9 cellular contexts compared by ENCODE assay signal in genomic region chr1:154609398-154610380, GRCh38. TPM values are rescaled to one million over a fixed set of nuclear protein-coding genes. Genes with fewer than 3 reads are reported as not detected.
A peak's percentile ranks its signal among the peaks of the same experiment; 100 is the strongest.
DNase-seq lines count a peak whose midpoint lies in the region; ATAC-seq, FAIRE-seq and TF ChIP-seq lines count a peak whose summit lies in the region.
"Had no signal": no experiment of that assay in that cellular context is flagged by ENCODE, and none has a peak within 500 bp of the region (broad histone marks: within the 10 kb centered on the region; RNA-seq: fewer than 3 reads in every experiment).

No MANE protein-coding gene starts in this region.

- DNase-seq in NCI-H774 (lab: John Stamatoyannopoulos, UW) (peak; percentile 26), keratinocyte (ENCODE audit: low read depth, low spot score) (peak; percentile 15), DMS114 treated with DMSO at 0.1 percent for 48 hours (lab: John Stamatoyannopoulos, UW; ENCODE audit: unreplicated experiment) (no peak)
- peak; percentile 41 for DNase-seq in activated effector memory CD4-positive, alpha-beta T cell treated with Interleukin-2 at 50 U/mL for 16 hours
- no peak for DNase-seq in stimulated activated naive B cell treated with anti-CD40 and anti-IgM and Interleukin-4, amounts not matched to agents 10 μg/mL and 1 μg/mL and 100 μg/mL, for 72 hours

- H3K4me2 ChIP-seq in keratinocyte (ENCODE audit: control insufficient read depth, extremely low read depth, insufficient read depth, low read depth, low read length), result peak overlapping the region; percentile 88

- no peaks in the 10 kb centered on the region for H3K27me3 ChIP-seq in keratinocyte (ENCODE audit: control insufficient read depth, extremely low read depth, insufficient read depth, low read length)
- H3K27me3 ChIP-seq: SJCRH30 had no signal

- peak overlapping the region; percentile 90; the same call in 1 of the 2 replicates for H3K4me3 ChIP-seq in GM08714 (ENCODE audit: low read length)
- no peak overlapping the region for H3K4me3 ChIP-seq in keratinocyte (ENCODE audit: control insufficient read depth in 2 of 3, extremely low read depth in 1 of 3, insufficient read depth in 2 of 3, low read depth in 1 of 3, low read length in 3 of 3)

- no peak for TF ChIP-seq CTCF in keratinocyte (optimal IDR thresholded peaks at IDR 0.05 in 1 of 3, IDR thresholded peaks at IDR 0.05 in 1 of 3, conservative IDR thresholded peaks at IDR 0.05 in 1 of 3; ENCODE audit: extremely low read depth in 1 of 3, insufficient read depth in 2 of 3, low read length in 3 of 3)

- H3K9me1 ChIP-seq in keratinocyte (ENCODE audit: control insufficient read depth, extremely low read depth, insufficient read depth, low read length), result no peaks in the 10 kb centered on the region

- peak overlapping the region; percentile 94 for H3K27ac ChIP-seq in keratinocyte (ENCODE audit: control insufficient read depth, insufficient read depth, low read length)

- H3K36me3 ChIP-seq in keratinocyte (ENCODE audit: control insufficient read depth in 2 of 2, extremely low read depth in 1 of 2, insufficient read depth in 2 of 2, low read length in 2 of 2), result peaks cover 2 to 8% of the 10 kb centered on the region in 2 experiments

- peaks cover 5 to 8% of the 10 kb centered on the region in 2 donors for H3K36me3 Mint-ChIP-seq in stimulated activated naive B cell treated with anti-CD40 and anti-IgM and Interleukin-4, amounts not matched to agents 10 μg/mL and 1 μg/mL and 100 μg/mL, for 72 hours

- no peaks in the 10 kb centered on the region for H3K9me3 ChIP-seq in keratinocyte (ENCODE audit: control insufficient read depth, low read depth, low read length)
- H3K9me3 ChIP-seq: SJCRH30 had no signal

- H3K9ac ChIP-seq in keratinocyte (ENCODE audit: control insufficient read depth, extremely low read depth, insufficient read depth, low read length), result no peak overlapping the region

- peaks cover 22% of the 10 kb centered on the region for H3K4me1 ChIP-seq in keratinocyte (ENCODE audit: control insufficient read depth, extremely low read depth, insufficient read depth, low read length)

- H3K9me3 Mint-ChIP-seq in stimulated activated naive B cell treated with anti-CD40 and anti-IgM and Interleukin-4, amounts not matched to agents 10 μg/mL and 1 μg/mL and 100 μg/mL, for 72 hours, result no peaks in the 10 kb centered on the region

- H3K27ac Mint-ChIP-seq in stimulated activated naive B cell treated with anti-CD40 and anti-IgM and Interleukin-4, amounts not matched to agents 10 μg/mL and 1 μg/mL and 100 μg/mL, for 72 hours, result peak overlapping the region; percentile 94

- no peak overlapping the region for H2AFZ ChIP-seq in keratinocyte (ENCODE audit: control insufficient read depth, low read length)

- dilution Hi-C loops in keratinocyte (cut with MboI; ENCODE audit: extremely low pct_ligation_motif_present, low sequenced_read_pairs), result no loop called here

- ATAC-seq in stimulated activated naive B cell treated with anti-CD40 and anti-IgM and Interleukin-4, amounts not matched to agents 10 μg/mL and 1 μg/mL and 100 μg/mL, for 72 hours (replicated peaks), result peak in 1 of 2 donors; percentile 3
- ATAC-seq in HG03025 (IDR thresholded peaks at IDR 0.05; ENCODE audit: low FRiP score, unreplicated experiment), result no peak
- ATAC-seq in GM18511 (IDR thresholded peaks at IDR 0.05; ENCODE audit: unreplicated experiment), result no peak

- H3K4me1 Mint-ChIP-seq in stimulated activated naive B cell treated with anti-CD40 and anti-IgM and Interleukin-4, amounts not matched to agents 10 μg/mL and 1 μg/mL and 100 μg/mL, for 72 hours, result peaks cover 40 to 68% of the 10 kb centered on the region in 2 donors

- peak overlapping the region; percentile 89 to 91 for H3K4me3 Mint-ChIP-seq in stimulated activated naive B cell treated with anti-CD40 and anti-IgM and Interleukin-4, amounts not matched to agents 10 μg/mL and 1 μg/mL and 100 μg/mL, for 72 hours

- H3K79me2 ChIP-seq in keratinocyte (ENCODE audit: control insufficient read depth, insufficient read depth, low read length), result peaks cover 79% of the 10 kb centered on the region

- H4K20me1 ChIP-seq in keratinocyte (ENCODE audit: control insufficient read depth, extremely low read depth, insufficient read depth, low read length), result no peaks in the 10 kb centered on the region

- FAIRE-seq in keratinocyte (lab: Jason Lieb, UNC), result no peak

- no peaks in the 10 kb centered on the region for H3K27me3 Mint-ChIP-seq in stimulated activated naive B cell treated with anti-CD40 and anti-IgM and Interleukin-4, amounts not matched to agents 10 μg/mL and 1 μg/mL and 100 μg/mL, for 72 hours

RNA-seq across cellular contexts. Expression of gene ADAR, which starts 1.7 kb away (rescaled TPM):
- 137 to 174 TPM (median 148 TPM) in 3 replicates for polyA plus RNA-seq in keratinocyte
- 21.6 TPM for polyA plus RNA-seq in keratinocyte (2011; ENCODE audit: low read depth)
- 95.4 and 154 TPM in 2 replicates for polyA plus RNA-seq in keratinocyte (2011; cell fraction: cytosol; rRNA removed)
- 198 and 206 TPM in 2 replicates for polyA plus RNA-seq in keratinocyte (2011; cell fraction: nucleus; rRNA removed)
- 30.3 and 99.9 TPM in 2 replicates for polyA plus RNA-seq in keratinocyte (2012; ENCODE audit: low replicate concordance)
- polyA minus RNA-seq in keratinocyte, result 204 to 283 TPM (median 274 TPM) in 3 replicates
- polyA minus RNA-seq in keratinocyte (2011; cell fraction: cytosol; rRNA and poly(A)+ RNA removed), result 106 TPM
- 160 and 234 TPM in 2 replicates for polyA minus RNA-seq in keratinocyte (2011; cell fraction: nucleus; rRNA and poly(A)+ RNA removed)

RNA-seq across cellular contexts. Expression of gene CHRNB2, which starts 42.1 kb away (rescaled TPM):
- 0.06 to 0.09 TPM (median 0.08 TPM) in 3 replicates for polyA plus RNA-seq in keratinocyte
- not detected for polyA plus RNA-seq in keratinocyte (2011; ENCODE audit: low read depth)
- polyA plus RNA-seq in keratinocyte (2011; cell fraction: cytosol; rRNA removed), result 0.04 and 0.08 TPM in 2 replicates
- 0.23 and 0.28 TPM in 2 replicates for polyA plus RNA-seq in keratinocyte (2011; cell fraction: nucleus; rRNA removed)
- polyA plus RNA-seq in keratinocyte (2012; ENCODE audit: low replicate concordance), result 0.03 and 0.09 TPM in 2 replicates
- polyA minus RNA-seq in keratinocyte, result 0.45 to 0.59 TPM in 2 of 3 replicates, not detected in the other
- not detected for polyA minus RNA-seq in keratinocyte (2011; cell fraction: cytosol; rRNA and poly(A)+ RNA removed)
- 0.23 TPM in 1 of 2 replicates, not detected in the other for polyA minus RNA-seq in keratinocyte (2011; cell fraction: nucleus; rRNA and poly(A)+ RNA removed)

RNA-seq across cellular contexts. Expression of gene UBE2Q1, which starts 51.2 kb away (rescaled TPM):
- polyA plus RNA-seq in keratinocyte, result 13.0 to 17.6 TPM (median 17.2 TPM) in 3 replicates
- polyA plus RNA-seq in keratinocyte (2011; ENCODE audit: low read depth), result 85.7 TPM
- 17.2 and 19.0 TPM in 2 replicates for polyA plus RNA-seq in keratinocyte (2011; cell fraction: cytosol; rRNA removed)
- polyA plus RNA-seq in keratinocyte (2011; cell fraction: nucleus; rRNA removed), result 17.2 and 19.2 TPM in 2 replicates
- polyA plus RNA-seq in keratinocyte (2012; ENCODE audit: low replicate concordance), result 34.7 and 47.8 TPM in 2 replicates
- 6.9 to 8.9 TPM (median 7.0 TPM) in 3 replicates for polyA minus RNA-seq in keratinocyte
- polyA minus RNA-seq in keratinocyte (2011; cell fraction: cytosol; rRNA and poly(A)+ RNA removed), result 20.3 TPM
- 5.2 and 8.4 TPM in 2 replicates for polyA minus RNA-seq in keratinocyte (2011; cell fraction: nucleus; rRNA and poly(A)+ RNA removed)

Comparison
In these comparisons a context has a peak if more than half of its experiments do, and no peak if none do; other contexts are left out.
1. DNase-seq: peak in NCI-H774 (single experiment), activated effector memory CD4-positive, alpha-beta T cell treated with Interleukin-2 at 50 U/mL for 16 hours (single experiment) and keratinocyte (single experiment); none in stimulated activated naive B cell treated with anti-CD40 and anti-IgM and Interleukin-4, amounts not matched to agents 10 μg/mL and 1 μg/mL and 100 μg/mL, for 72 hours (single experiment) and DMS114 treated with DMSO at 0.1 percent for 48 hours (single experiment).